Comparison of ENCODE assay signal across 1 cellular context in the genomic region with DNA sequence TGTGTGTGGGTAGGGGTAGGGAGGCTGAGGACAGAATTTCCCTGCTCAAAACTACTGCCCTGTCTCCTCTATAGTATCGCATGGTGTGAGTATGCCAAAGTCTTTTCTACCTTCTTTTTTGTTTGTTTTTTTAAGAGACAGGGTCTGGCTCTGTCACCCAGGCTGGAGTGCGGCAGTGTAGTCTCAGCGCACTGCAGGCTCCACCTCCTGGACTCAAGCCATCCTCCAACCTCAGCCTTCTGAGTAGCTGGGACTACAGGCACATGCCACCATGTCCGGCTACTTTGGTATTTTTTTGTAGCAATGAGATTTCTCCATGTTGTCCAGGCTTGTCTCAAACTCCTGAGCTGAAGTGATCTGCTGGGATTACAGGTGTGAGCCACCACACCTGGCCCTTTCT.
TF ChIP-seq lines count a peak whose summit lies in the region.

No MANE protein-coding gene starts in this region.

TF ChIP-seq in GM23338, 12 proteins besides CTCF, POLR2A, EP300 and RAD21 (continued from another document):
- TF ChIP-seq, protein P1, sequence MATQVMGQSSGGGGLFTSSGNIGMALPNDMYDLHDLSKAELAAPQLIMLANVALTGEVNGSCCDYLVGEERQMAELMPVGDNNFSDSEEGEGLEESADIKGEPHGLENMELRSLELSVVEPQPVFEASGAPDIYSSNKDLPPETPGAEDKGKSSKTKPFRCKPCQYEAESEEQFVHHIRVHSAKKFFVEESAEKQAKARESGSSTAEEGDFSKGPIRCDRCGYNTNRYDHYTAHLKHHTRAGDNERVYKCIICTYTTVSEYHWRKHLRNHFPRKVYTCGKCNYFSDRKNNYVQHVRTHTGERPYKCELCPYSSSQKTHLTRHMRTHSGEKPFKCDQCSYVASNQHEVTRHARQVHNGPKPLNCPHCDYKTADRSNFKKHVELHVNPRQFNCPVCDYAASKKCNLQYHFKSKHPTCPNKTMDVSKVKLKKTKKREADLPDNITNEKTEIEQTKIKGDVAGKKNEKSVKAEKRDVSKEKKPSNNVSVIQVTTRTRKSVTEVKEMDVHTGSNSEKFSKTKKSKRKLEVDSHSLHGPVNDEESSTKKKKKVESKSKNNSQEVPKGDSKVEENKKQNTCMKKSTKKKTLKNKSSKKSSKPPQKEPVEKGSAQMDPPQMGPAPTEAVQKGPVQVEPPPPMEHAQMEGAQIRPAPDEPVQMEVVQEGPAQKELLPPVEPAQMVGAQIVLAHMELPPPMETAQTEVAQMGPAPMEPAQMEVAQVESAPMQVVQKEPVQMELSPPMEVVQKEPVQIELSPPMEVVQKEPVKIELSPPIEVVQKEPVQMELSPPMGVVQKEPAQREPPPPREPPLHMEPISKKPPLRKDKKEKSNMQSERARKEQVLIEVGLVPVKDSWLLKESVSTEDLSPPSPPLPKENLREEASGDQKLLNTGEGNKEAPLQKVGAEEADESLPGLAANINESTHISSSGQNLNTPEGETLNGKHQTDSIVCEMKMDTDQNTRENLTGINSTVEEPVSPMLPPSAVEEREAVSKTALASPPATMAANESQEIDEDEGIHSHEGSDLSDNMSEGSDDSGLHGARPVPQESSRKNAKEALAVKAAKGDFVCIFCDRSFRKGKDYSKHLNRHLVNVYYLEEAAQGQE (IDR thresholded peaks at IDR 0.05; ENCODE audit: unreplicated experiment), result no peak
- TF ChIP-seq ETS1 (IDR thresholded peaks at IDR 0.05) (no peak), EZH2 (IDR thresholded peaks at IDR 0.05; ENCODE audit: low read depth, unreplicated experiment) (no peak), STAT1 (IDR thresholded peaks at IDR 0.05; ENCODE audit: unreplicated experiment) (no peak)
- TF ChIP-seq, protein P2, sequence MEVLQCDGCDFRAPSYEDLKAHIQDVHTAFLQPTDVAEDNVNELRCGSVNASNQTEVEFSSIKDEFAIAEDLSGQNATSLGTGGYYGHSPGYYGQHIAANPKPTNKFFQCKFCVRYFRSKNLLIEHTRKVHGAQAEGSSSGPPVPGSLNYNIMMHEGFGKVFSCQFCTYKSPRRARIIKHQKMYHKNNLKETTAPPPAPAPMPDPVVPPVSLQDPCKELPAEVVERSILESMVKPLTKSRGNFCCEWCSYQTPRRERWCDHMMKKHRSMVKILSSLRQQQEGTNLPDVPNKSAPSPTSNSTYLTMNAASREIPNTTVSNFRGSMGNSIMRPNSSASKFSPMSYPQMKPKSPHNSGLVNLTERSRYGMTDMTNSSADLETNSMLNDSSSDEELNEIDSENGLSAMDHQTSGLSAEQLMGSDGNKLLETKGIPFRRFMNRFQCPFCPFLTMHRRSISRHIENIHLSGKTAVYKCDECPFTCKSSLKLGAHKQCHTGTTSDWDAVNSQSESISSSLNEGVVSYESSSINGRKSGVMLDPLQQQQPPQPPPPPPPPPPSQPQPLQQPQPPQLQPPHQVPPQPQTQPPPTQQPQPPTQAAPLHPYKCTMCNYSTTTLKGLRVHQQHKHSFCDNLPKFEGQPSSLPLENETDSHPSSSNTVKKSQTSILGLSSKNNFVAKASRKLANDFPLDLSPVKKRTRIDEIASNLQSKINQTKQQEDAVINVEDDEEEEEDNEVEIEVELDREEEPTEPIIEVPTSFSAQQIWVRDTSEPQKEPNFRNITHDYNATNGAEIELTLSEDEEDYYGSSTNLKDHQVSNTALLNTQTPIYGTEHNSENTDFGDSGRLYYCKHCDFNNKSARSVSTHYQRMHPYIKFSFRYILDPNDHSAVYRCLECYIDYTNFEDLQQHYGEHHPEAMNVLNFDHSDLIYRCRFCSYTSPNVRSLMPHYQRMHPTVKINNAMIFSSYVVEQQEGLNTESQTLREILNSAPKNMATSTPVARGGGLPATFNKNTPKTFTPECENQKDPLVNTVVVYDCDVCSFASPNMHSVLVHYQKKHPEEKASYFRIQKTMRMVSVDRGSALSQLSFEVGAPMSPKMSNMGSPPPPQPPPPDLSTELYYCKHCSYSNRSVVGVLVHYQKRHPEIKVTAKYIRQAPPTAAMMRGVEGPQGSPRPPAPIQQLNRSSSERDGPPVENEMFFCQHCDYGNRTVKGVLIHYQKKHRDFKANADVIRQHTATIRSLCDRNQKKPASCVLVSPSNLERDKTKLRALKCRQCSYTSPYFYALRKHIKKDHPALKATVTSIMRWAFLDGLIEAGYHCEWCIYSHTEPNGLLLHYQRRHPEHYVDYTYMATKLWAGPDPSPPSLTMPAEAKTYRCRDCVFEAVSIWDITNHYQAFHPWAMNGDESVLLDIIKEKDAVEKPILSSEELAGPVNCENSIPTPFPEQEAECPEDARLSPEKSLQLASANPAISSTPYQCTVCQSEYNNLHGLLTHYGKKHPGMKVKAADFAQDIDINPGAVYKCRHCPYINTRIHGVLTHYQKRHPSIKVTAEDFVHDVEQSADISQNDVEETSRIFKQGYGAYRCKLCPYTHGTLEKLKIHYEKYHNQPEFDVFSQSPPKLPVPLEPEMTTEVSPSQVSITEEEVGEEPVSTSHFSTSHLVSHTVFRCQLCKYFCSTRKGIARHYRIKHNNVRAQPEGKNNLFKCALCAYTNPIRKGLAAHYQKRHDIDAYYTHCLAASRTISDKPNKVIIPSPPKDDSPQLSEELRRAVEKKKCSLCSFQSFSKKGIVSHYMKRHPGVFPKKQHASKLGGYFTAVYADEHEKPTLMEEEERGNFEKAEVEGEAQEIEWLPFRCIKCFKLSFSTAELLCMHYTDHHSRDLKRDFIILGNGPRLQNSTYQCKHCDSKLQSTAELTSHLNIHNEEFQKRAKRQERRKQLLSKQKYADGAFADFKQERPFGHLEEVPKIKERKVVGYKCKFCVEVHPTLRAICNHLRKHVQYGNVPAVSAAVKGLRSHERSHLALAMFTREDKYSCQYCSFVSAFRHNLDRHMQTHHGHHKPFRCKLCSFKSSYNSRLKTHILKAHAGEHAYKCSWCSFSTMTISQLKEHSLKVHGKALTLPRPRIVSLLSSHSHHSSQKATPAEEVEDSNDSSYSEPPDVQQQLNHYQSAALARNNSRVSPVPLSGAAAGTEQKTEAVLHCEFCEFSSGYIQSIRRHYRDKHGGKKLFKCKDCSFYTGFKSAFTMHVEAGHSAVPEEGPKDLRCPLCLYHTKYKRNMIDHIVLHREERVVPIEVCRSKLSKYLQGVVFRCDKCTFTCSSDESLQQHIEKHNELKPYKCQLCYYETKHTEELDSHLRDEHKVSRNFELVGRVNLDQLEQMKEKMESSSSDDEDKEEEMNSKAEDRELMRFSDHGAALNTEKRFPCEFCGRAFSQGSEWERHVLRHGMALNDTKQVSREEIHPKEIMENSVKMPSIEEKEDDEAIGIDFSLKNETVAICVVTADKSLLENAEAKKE (CRISPR knock-in tag; IDR thresholded peaks at IDR 0.05), result no peak
